In genomic region chr12:53299101-53299453, GRCh38 we compare ENCODE assay signal across 1 cellular context.
TF ChIP-seq lines count a peak whose summit lies in the region.

No MANE protein-coding gene starts in this region.

TF ChIP-seq in K562, 482 proteins besides CTCF, POLR2A, EP300 and RAD21 (continued from another document and continues in another):
- no peak for TF ChIP-seq NKRF (IDR thresholded peaks at IDR 0.05; ENCODE audit: borderline replicate concordance)
- TF ChIP-seq ATF6 (CRISPR knock-in tag; IDR thresholded peaks at IDR 0.05), result no peak
- no peak for TF ChIP-seq SUPT5H (IDR thresholded peaks at IDR 0.05)
- TF ChIP-seq PHB2 (IDR thresholded peaks at IDR 0.05; ENCODE audit: low read depth), result no peak
- no peak for TF ChIP-seq ZNF395 (CRISPR knock-in tag; IDR thresholded peaks at IDR 0.05)
- TF ChIP-seq IRF1 (CRISPR knock-in tag; IDR thresholded peaks at IDR 0.05; ENCODE audit: borderline replicate concordance), result no peak
- no peak for TF ChIP-seq FUS (optimal IDR thresholded peaks at IDR 0.05; ENCODE audit: low read depth, low read length)
- TF ChIP-seq PBX2 (CRISPR knock-in tag; IDR thresholded peaks at IDR 0.05; ENCODE audit: low read depth), result no peak
- TF ChIP-seq PBX2 (tag; conservative IDR thresholded peaks at IDR 0.05; ENCODE audit: low read depth), result peak; percentile 50; the same call in 1 of the 2 replicates
- TF ChIP-seq SMARCA4 (IDR thresholded peaks at IDR 0.05), result peak; percentile 83
- TF ChIP-seq ZNF431 (CRISPR knock-in tag; IDR thresholded peaks at IDR 0.05), result no peak
- TF ChIP-seq ELF1 (tag; IDR thresholded peaks at IDR 0.05), result no peak
- peak; percentile 96 for TF ChIP-seq FOSL1 (tag; conservative IDR thresholded peaks at IDR 0.05)
- peak; percentile 77 for TF ChIP-seq ZNF384 (IDR thresholded peaks at IDR 0.05; ENCODE audit: low read depth, low read length)
- no peak for TF ChIP-seq L3MBTL2 (IDR thresholded peaks at IDR 0.05)
- TF ChIP-seq NCOA6 (IDR thresholded peaks at IDR 0.05), result no peak
- no peak for TF ChIP-seq SOX6 (IDR thresholded peaks at IDR 0.05)
- peak; percentile 94 for TF ChIP-seq JUND (IDR thresholded peaks at IDR 0.05; ENCODE audit: borderline replicate concordance, low read depth, low read length)
- peak; percentile 96 for TF ChIP-seq JUND (tag; IDR thresholded peaks at IDR 0.05; ENCODE audit: borderline replicate concordance, low read depth, low read length)
- TF ChIP-seq U2AF2 (optimal IDR thresholded peaks at IDR 0.05; ENCODE audit: low read depth, low read length), result no peak
- TF ChIP-seq TCF7L2 (IDR thresholded peaks at IDR 0.05; ENCODE audit: low read depth, low read length), result no peak
- no peak for TF ChIP-seq ZNF76 (CRISPR knock-in tag; IDR thresholded peaks at IDR 0.05; ENCODE audit: borderline replicate concordance)
- no peak for TF ChIP-seq VEZF1 (CRISPR knock-in tag; IDR thresholded peaks at IDR 0.05)
- TF ChIP-seq PATZ1 (CRISPR knock-in tag; IDR thresholded peaks at IDR 0.05; ENCODE audit: borderline replicate concordance), result no peak
- TF ChIP-seq EZH2 (IDR thresholded peaks at IDR 0.05; ENCODE audit: borderline replicate concordance, low read depth, low read length), result no peak
- no peak for TF ChIP-seq ZZZ3 (IDR thresholded peaks at IDR 0.05)
- peak; percentile 59; the same call in 1 of the 2 replicates for TF ChIP-seq ZNF644 (tag; IDR thresholded peaks at IDR 0.05; ENCODE audit: low read depth)
- TF ChIP-seq KAT7 (CRISPR knock-in tag; IDR thresholded peaks at IDR 0.05; ENCODE audit: borderline replicate concordance), result no peak
- no peak for TF ChIP-seq ZNF121 (CRISPR knock-in tag; conservative IDR thresholded peaks at IDR 0.05)
- TF ChIP-seq RBM39 (optimal IDR thresholded peaks at IDR 0.05; ENCODE audit: low read depth, low read length), result no peak
- TF ChIP-seq SNIP1 (IDR thresholded peaks at IDR 0.05; ENCODE audit: low read depth), result no peak
- TF ChIP-seq RBM25 (IDR thresholded peaks at IDR 0.05; ENCODE audit: low read depth, low read length, severe bottlenecking), result no peak
- peak; percentile 81 for TF ChIP-seq MAFF (IDR thresholded peaks at IDR 0.05; ENCODE audit: low read length)
- no peak for TF ChIP-seq SLC30A9 (CRISPR knock-in tag; IDR thresholded peaks at IDR 0.05)
- no peak for TF ChIP-seq ZNF124 (CRISPR knock-in tag; IDR thresholded peaks at IDR 0.05)
- no peak for TF ChIP-seq SAFB2 (IDR thresholded peaks at IDR 0.05; ENCODE audit: borderline replicate concordance, low read depth, low read length, severe bottlenecking)
- no peak for TF ChIP-seq TEAD2 (tag; IDR thresholded peaks at IDR 0.05)
- no peak for TF ChIP-seq FOXA3 (CRISPR knock-in tag; conservative IDR thresholded peaks at IDR 0.05 in 1 of 2, IDR thresholded peaks at IDR 0.05 in 1 of 2)
- TF ChIP-seq MXI1 (IDR thresholded peaks at IDR 0.05; ENCODE audit: low read depth, low read length), result no peak
- TF ChIP-seq CHD2 (IDR thresholded peaks at IDR 0.05; ENCODE audit: low read depth, low read length), result no peak
- no peak for TF ChIP-seq ETV1 (tag; conservative IDR thresholded peaks at IDR 0.05; ENCODE audit: low read depth)
- no peak for TF ChIP-seq ZNF449 (CRISPR knock-in tag; IDR thresholded peaks at IDR 0.05)
- TF ChIP-seq ZNF165 (CRISPR knock-in tag; IDR thresholded peaks at IDR 0.05; ENCODE audit: borderline replicate concordance), result no peak
- TF ChIP-seq TFAM (CRISPR knock-in tag; conservative IDR thresholded peaks at IDR 0.05), result no peak
- no peak for TF ChIP-seq POLR2B (IDR thresholded peaks at IDR 0.05; ENCODE audit: low read depth, partially characterized antibody)
- TF ChIP-seq WHSC1 (IDR thresholded peaks at IDR 0.05; ENCODE audit: low read length), result no peak
- no peak for TF ChIP-seq RAD51 (IDR thresholded peaks at IDR 0.05; ENCODE audit: borderline replicate concordance, low read depth)
- no peak for TF ChIP-seq SP2 (IDR thresholded peaks at IDR 0.05; ENCODE audit: extremely low read depth, low read depth, low read length, poor library complexity, severe bottlenecking)
- no peak for TF ChIP-seq RB1 (IDR thresholded peaks at IDR 0.05; ENCODE audit: low read depth)
- TF ChIP-seq RBM22 (IDR thresholded peaks at IDR 0.05; ENCODE audit: low read depth, low read length, poor library complexity, severe bottlenecking), result no peak
- TF ChIP-seq MCM3 (IDR thresholded peaks at IDR 0.05), result no peak
- no peak for TF ChIP-seq BCLAF1 (IDR thresholded peaks at IDR 0.05; ENCODE audit: borderline replicate concordance in 1 of 2, control insufficient read depth in 1 of 2, low read depth in 2 of 2, low read length in 1 of 2)
